In the genomic region with DNA sequence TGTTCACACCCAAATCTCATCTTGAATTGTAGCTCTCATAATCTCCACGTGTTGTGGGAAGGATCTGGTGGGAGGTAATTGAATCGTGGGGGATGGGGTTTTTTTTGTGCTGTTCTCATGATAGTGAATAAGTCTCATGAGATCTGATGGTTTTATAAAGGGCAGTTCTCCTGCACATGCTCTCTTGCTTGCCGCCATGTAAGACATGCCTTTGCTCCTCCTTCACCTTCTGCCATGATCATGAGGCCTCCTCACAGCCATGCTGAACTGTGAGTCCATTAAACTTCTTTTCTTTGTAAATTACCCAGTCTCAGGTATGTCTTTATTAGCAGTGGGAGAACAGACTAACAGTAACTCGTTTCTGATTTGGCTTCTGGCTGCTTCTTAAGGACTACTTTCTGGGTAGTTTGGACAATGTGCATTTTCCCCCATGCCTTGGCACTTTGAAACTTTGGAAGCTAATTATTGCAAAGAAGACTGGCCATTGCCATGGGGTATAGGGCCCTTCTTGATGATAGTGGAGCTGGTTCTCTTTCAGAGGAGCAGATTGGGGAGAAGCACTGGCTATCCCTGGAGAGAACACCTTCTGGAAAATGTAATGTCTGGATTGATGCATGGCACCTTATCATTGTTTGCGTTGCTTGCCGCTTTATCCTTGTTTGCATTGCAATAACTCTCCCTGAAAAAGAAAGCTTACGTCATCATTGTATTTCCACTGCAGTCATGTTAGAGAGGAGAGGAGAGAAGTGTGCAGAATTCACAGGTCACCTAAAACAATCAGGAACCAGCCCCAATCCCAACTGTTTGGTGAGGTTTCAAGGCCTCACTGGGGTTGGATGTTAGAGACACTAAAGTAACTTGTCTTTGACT, we compare ENCODE assay signal across 24 cellular contexts. TPM values are rescaled to one million over a fixed set of nuclear protein-coding genes. Genes with fewer than 3 reads are reported as not detected.
A peak's percentile ranks its signal among the peaks of the same experiment; 100 is the strongest.
DNase-seq lines count a peak whose midpoint lies in the region; ATAC-seq and TF ChIP-seq lines count a peak whose summit lies in the region.
"Had no signal": no experiment of that assay in that cellular context is flagged by ENCODE, and none has a peak within 500 bp of the region (broad histone marks: within the 10 kb centered on the region; RNA-seq: fewer than 3 reads in every experiment).

No MANE protein-coding gene starts in this region.

- 49 to 53% methylated on average over 7 of the region's 7 CpGs for WGBS in body of pancreas, 2 donors

- H3K4me1 Mint-ChIP-seq in T-helper 1 cell treated with Interleukin-12 subunit alpha and Interleukin-12 subunit beta and Interleukin-4 antibody, amounts not matched to agents 30 μg/mL and 1 μg/mL, for 36 hours (ENCODE audit: low read depth): peaks cover 44% of the 10 kb centered on the region

- peaks cover 63% of the 10 kb centered on the region for H3K27me3 Mint-ChIP-seq in T-helper 1 cell treated with Interleukin-12 subunit alpha and Interleukin-12 subunit beta and Interleukin-4 antibody, amounts not matched to agents 30 μg/mL and 1 μg/mL, for 36 hours (ENCODE audit: low read depth)

- peak; percentile 86 for ATAC-seq in body of pancreas
- ATAC-seq in GM21528 (IDR thresholded peaks at IDR 0.05; ENCODE audit: low FRiP score, unreplicated experiment): no peak
- ATAC-seq: natural killer cell treated with Interleukin-12 subunit alpha and Interleukin-12 subunit beta and Interleukin-15 and Interleukin-18, amount 100 ng/mL, for 72 hours had no signal

- peak in 1 of 3 donors; percentile 12 for TF ChIP-seq POLR2A in body of pancreas (IDR thresholded peaks at IDR 0.05)

- H3K36me3 Mint-ChIP-seq in T-helper 1 cell treated with Interleukin-12 subunit alpha and Interleukin-12 subunit beta and Interleukin-4 antibody, amounts not matched to agents 30 μg/mL and 1 μg/mL, for 36 hours (ENCODE audit: low read depth): peaks cover 16% of the 10 kb centered on the region
- H3K36me3 Mint-ChIP-seq: brain had no signal

- H3K4me1 ChIP-seq in body of pancreas: peaks cover 47% of the 10 kb centered on the region
- H3K4me1 ChIP-seq: BE2C, HAP-1, parathyroid adenoma had no signal

- no peaks in the 10 kb centered on the region for H3K9me3 ChIP-seq in body of pancreas
- H3K9me3 ChIP-seq: BE2C, HAP-1, upper lobe of left lung had no signal

- peak overlapping the region; percentile 19 for H3K27ac Mint-ChIP-seq in T-helper 1 cell treated with Interleukin-12 subunit alpha and Interleukin-12 subunit beta and Interleukin-4 antibody, amounts not matched to agents 30 μg/mL and 1 μg/mL, for 36 hours
- H3K27ac Mint-ChIP-seq: brain; memory B cell; stimulated activated naive CD8-positive, alpha-beta T cell treated with anti-CD3 and anti-CD28 coated beads, Interleukin-15, Interleukin-2, amounts not matched to agents 100 ng/mL and 50 ng/mL, for 24 hours had no signal

- H3K27ac ChIP-seq in body of pancreas: peak overlapping the region; percentile 60 to 80 (median 73)
- H3K27ac ChIP-seq: coronary artery, parathyroid adenoma, SJCRH30, upper lobe of left lung had no signal

- TF ChIP-seq CTCF in body of pancreas (IDR thresholded peaks at IDR 0.05) (no peak), GM10266 (IDR thresholded peaks at IDR 0.05; ENCODE audit: control insufficient read depth, insufficient read depth, low read depth, missing control alignments) (no peak)

- H3K36me3 ChIP-seq in body of pancreas (replicated peaks in 1 of 2; ENCODE audit: insufficient read depth in 1 of 2, low read depth in 2 of 2): no peaks in the 10 kb centered on the region
- H3K36me3 ChIP-seq: BE2C, HAP-1, SJCRH30, upper lobe of left lung had no signal

- H3K4me3 ChIP-seq in body of pancreas: no peak overlapping the region
- H3K4me3 ChIP-seq: coronary artery, HAP-1, SJCRH30, upper lobe of left lung had no signal

- peaks cover 12% of the 10 kb centered on the region for H3K9me3 Mint-ChIP-seq in T-helper 1 cell treated with Interleukin-12 subunit alpha and Interleukin-12 subunit beta and Interleukin-4 antibody, amounts not matched to agents 30 μg/mL and 1 μg/mL, for 36 hours

- DNase-seq in T-helper 1 cell (no peak), NCI-H146 (lab: John Stamatoyannopoulos, UW) (peak; percentile 47), body of pancreas (peak in 2 of 4 donors; percentile 33 to 53), cerebellum (ENCODE audit: low spot score) (no peak), GM10266 (ENCODE audit: extremely low spot score) (no peak)
- no peak for DNase-seq in activated T-cell treated with anti-CD3 and anti-CD28 coated beads, Interleukin-2, amount 50 U/mL, for 48 hours
- DNase-seq: activated naive CD8-positive, alpha-beta T cell treated with anti-CD3 and anti-CD28 coated beads for 36 hours; BE2C; DMS 273 treated with DMSO at 0.1 percent for 48 hours; foreskin melanocyte; NCI-H187 treated with DMSO at 0.1 percent for 48 hours; SJCRH30; T1000; upper lobe of left lung had no signal

- no peak overlapping the region for H3K4me3 Mint-ChIP-seq in T-helper 1 cell treated with Interleukin-12 subunit alpha and Interleukin-12 subunit beta and Interleukin-4 antibody, amounts not matched to agents 30 μg/mL and 1 μg/mL, for 36 hours
- H3K4me3 Mint-ChIP-seq: activated naive CD8-positive, alpha-beta T cell treated with anti-CD3 and anti-CD28 coated beads for 36 hours; activated T-helper 1 cell treated with anti-CD3 and anti-CD28 coated beads, Interleukin-12 subunit alpha, Interleukin-12 subunit beta, Interleukin-2, Interleukin-4 antibody, amounts not matched to agents 30 ng/mL and 10 ng/mL and 1 ng/mL, durations not matched to agents 14 hours and 24 hours and 36 hours; brain; memory B cell; natural killer cell treated with Interleukin-12 subunit alpha and Interleukin-12 subunit beta and Interleukin-15 and Interleukin-18, amount 100 ng/mL, for 72 hours; stimulated activated naive CD8-positive, alpha-beta T cell treated with anti-CD3 and anti-CD28 coated beads, Interleukin-15, Interleukin-2, amounts not matched to agents 100 ng/mL and 50 ng/mL, for 24 hours had no signal

- no peaks in the 10 kb centered on the region for H3K27me3 ChIP-seq in body of pancreas

- intact Hi-C loops in body of pancreas (cut with DNase I): no loop called here

RNA-seq across cellular contexts. Expression of gene CNIH3, which starts 5.9 kb away (rescaled TPM):
- total RNA-seq in body of pancreas (10 to 100 TPM in 1 of 2 donors, 1 to 10 TPM in 1; 7.9 to 15.3 TPM), cerebellum (9.9 TPM)
